In genomic region chr11:27535103-27535502, GRCh38 we compare ENCODE assay signal across 3 cellular contexts.
"Had no signal": no experiment of that assay in that cellular context is flagged by ENCODE, and none has a peak within 500 bp of the region (broad histone marks: within the 10 kb centered on the region; RNA-seq: fewer than 3 reads in every experiment).

No MANE protein-coding gene starts in this region.

- DNase-seq: GDM1, GF-D8 had no signal

- ATAC-seq: GM12878 had no signal
